Comparison of ENCODE assay signal across 27 cellular contexts in genomic region chr17:47634870-47635269, GRCh38.
"Had no signal": no experiment of that assay in that cellular context is flagged by ENCODE, and none has a peak within 500 bp of the region (broad histone marks: within the 10 kb centered on the region; RNA-seq: fewer than 3 reads in every experiment).

No MANE protein-coding gene starts in this region.

- H3K9me3 Mint-ChIP-seq: activated T-cell treated with anti-CD3 and anti-CD28 coated beads, Interleukin-2, amount 50 U/mL, for 24 hours; activated T-cell treated with anti-CD3 and anti-CD28 coated beads, Interleukin-2, amount 50 U/mL, for 72 hours; brain; endodermal cell had no signal

- DNase-seq: activated CD4-positive, alpha-beta T cell treated with anti-CD3 and anti-CD28 coated beads for 48 hours; activated CD4-positive, alpha-beta T cell treated with anti-CD3 and anti-CD28 coated beads, Interleukin-2, amount 50 U/mL, for 1 hour; activated CD4-positive, alpha-beta T cell treated with anti-CD3 and anti-CD28 coated beads, Interleukin-2, amount 50 U/mL, for 48 hours; activated CD4-positive, CD25-positive, alpha-beta regulatory T cell; activated CD4-positive, CD25-positive, alpha-beta regulatory T cell treated with anti-CD3 and anti-CD28 coated beads, Interleukin-2, amount 50 U/mL, for 72 hours; activated CD8-positive, alpha-beta memory T cell treated with anti-CD3 and anti-CD28 coated beads, Interleukin-2, amount 50 U/mL, for 48 hours; activated gamma-delta T cell; activated naive CD4-positive, alpha-beta T cell; activated naive CD4-positive, alpha-beta T cell treated with anti-CD3 and anti-CD28 coated beads, Interleukin-2, amount 50 U/mL, for 16 hours; activated T-cell treated with anti-CD3 and anti-CD28 coated beads for 4 hours; activated T-cell treated with anti-CD3 and anti-CD28 coated beads, Interleukin-2, amount 50 U/mL, for 24 hours; activated T-cell treated with anti-CD3 and anti-CD28 coated beads, Interleukin-2, amount 50 U/mL, for 72 hours; central memory CD4-positive, alpha-beta T cell; cerebellar nuclear complex; colonic mucosa; effector CD8-positive, alpha-beta T cell; endodermal cell; erythroblast; head of caudate nucleus; T-helper 2 cell had no signal

- H3K4me3 Mint-ChIP-seq: activated naive CD8-positive, alpha-beta T cell; activated T-cell treated with anti-CD3 and anti-CD28 coated beads, Interleukin-2, amount 50 U/mL, for 24 hours; activated T-cell treated with anti-CD3 and anti-CD28 coated beads, Interleukin-2, amount 50 U/mL, for 72 hours; brain; endodermal cell had no signal

- H3K36me3 ChIP-seq: breast epithelium, cardiac muscle cell, colonic mucosa had no signal

- ATAC-seq: activated T-cell treated with anti-CD3 and anti-CD28 coated beads, Interleukin-2, amount 50 U/mL, for 72 hours had no signal

- H3K27ac Mint-ChIP-seq: activated naive CD8-positive, alpha-beta T cell; activated T-cell treated with anti-CD3 and anti-CD28 coated beads, Interleukin-2, amount 50 U/mL, for 24 hours; activated T-cell treated with anti-CD3 and anti-CD28 coated beads, Interleukin-2, amount 50 U/mL, for 72 hours; brain; endodermal cell had no signal

- FAIRE-seq: frontal cortex had no signal

- H3K27ac ChIP-seq: ascending aorta, breast epithelium, cardiac muscle cell, colonic mucosa, esophagus muscularis mucosa had no signal

- H3K27me3 Mint-ChIP-seq: activated naive CD8-positive, alpha-beta T cell; activated T-cell treated with anti-CD3 and anti-CD28 coated beads, Interleukin-2, amount 50 U/mL, for 24 hours; brain had no signal

- H3K9me3 ChIP-seq: ascending aorta, breast epithelium, colonic mucosa, esophagus muscularis mucosa had no signal

- H3K27me3 ChIP-seq: ascending aorta, breast epithelium, cardiac muscle cell, colonic mucosa, esophagus muscularis mucosa had no signal

- H3K4me1 Mint-ChIP-seq: brain, endodermal cell had no signal

- H3K4me1 ChIP-seq: ascending aorta, breast epithelium, colonic mucosa had no signal

- H3K4me3 ChIP-seq: ascending aorta, breast epithelium, cardiac muscle cell, colonic mucosa, esophagus muscularis mucosa had no signal
